In the genomic region with DNA sequence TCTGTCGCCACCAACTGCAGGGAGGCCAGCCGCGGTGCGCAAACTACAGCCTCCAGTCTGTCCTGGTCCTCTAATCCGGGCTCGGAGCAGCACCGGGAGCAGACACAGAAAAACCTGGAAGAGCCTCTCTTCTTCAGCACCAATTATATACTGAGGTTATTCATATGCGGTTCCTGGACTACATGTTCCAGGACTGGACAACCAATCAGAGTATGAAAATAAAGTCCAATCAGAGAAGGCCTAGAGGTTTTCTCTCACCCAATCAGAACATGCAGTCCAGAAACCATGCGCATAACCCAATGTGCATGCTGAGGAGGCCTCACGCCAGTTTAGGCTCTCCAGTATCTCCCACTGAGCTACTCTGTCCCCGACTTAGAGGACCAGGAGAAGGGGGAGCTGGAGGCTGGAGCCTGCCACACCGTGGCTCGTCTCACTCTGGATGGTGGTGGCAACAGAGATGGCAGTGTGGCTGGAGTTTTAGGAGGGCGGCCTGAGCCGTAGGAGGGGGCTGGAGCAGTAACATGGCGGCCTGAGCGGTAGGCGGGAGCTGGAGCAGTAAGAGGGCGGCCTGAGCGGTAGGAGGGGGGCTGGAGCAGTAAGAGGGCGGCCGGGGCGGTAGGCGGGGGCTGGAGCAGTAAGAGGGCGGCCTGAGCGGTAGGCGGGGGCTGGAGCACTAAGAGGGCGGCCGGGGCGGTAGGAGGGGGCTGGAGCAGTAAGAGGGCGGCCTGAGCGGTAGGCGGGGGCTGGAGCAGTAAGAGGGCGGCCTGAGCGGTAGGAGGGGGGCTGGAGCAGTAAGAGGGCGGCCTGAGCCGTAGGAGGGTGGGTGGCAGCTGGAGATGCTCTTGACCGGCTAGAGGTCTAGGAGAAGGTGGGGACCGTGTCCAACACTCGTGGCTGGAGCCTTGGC, we compare ENCODE assay signal across 17 cellular contexts. TPM values are rescaled to one million over a fixed set of nuclear protein-coding genes. Genes with fewer than 3 reads are reported as not detected.
DNase-seq lines count a peak whose midpoint lies in the region; ATAC-seq and TF ChIP-seq lines count a peak whose summit lies in the region.
"Had no signal": no experiment of that assay in that cellular context is flagged by ENCODE, and none has a peak within 500 bp of the region (broad histone marks: within the 10 kb centered on the region; RNA-seq: fewer than 3 reads in every experiment).

No MANE protein-coding gene starts in this region.

- no peak for TF ChIP-seq EP300 in sigmoid colon (IDR thresholded peaks at IDR 0.05)

- H3K4me1 ChIP-seq in sigmoid colon: no peaks in the 10 kb centered on the region

- H3K27me3 Mint-ChIP-seq in endothelial cell (ENCODE audit: unreplicated experiment) (peaks cover 3% of the 10 kb centered on the region), mesothelial cell of epicardium (ENCODE audit: low read depth) (no peaks in the 10 kb centered on the region)
- H3K27me3 Mint-ChIP-seq: activated naive CD8-positive, alpha-beta T cell treated with anti-CD3 and anti-CD28 coated beads for 36 hours; activated T-cell treated with anti-CD3 and anti-CD28 coated beads, Interleukin-2, amount 50 U/mL, for 24 hours; CD8-positive, alpha-beta memory T cell; naive B cell had no signal

- DNase-seq in COLO829 (ENCODE audit: low spot score): peak; percentile 78
- DNase-seq in HuH-7 (ENCODE audit: low spot score): peak; percentile 89
- DNase-seq in endothelial cell (ENCODE audit: low spot score): peak; percentile 75
- peak; percentile 61 to 78 for DNase-seq in mesothelial cell of epicardium (ENCODE audit: low spot score in 2 of 2, unreplicated experiment in 2 of 2)
- no peak for DNase-seq in sigmoid colon
- DNase-seq in dedifferentiated amniotic fluid mesenchymal stem cell (ENCODE audit: extremely low spot score): no peak
- DNase-seq: activated CD4-positive, alpha-beta T cell treated with anti-CD3 and anti-CD28 coated beads, Interleukin-2, amount 50 U/mL, for 4 hours; activated naive CD8-positive, alpha-beta T cell treated with anti-CD3 and anti-CD28 coated beads for 36 hours; activated T-cell treated with anti-CD3 and anti-CD28 coated beads, Interleukin-2, amount 50 U/mL, for 24 hours; brain microvascular endothelial cell; CD8-positive, alpha-beta memory T cell; naive B cell; NCI-H2029 treated with DMSO at 0.1 percent for 48 hours; NCI-H69; SW 1271 had no signal

- H3K4me1 Mint-ChIP-seq in endothelial cell (ENCODE audit: unreplicated experiment) (no peaks in the 10 kb centered on the region), mesothelial cell of epicardium (peaks cover 7% of the 10 kb centered on the region)

- no peak for ATAC-seq in HG03432 (IDR thresholded peaks at IDR 0.05; ENCODE audit: unreplicated experiment)
- no peak for ATAC-seq in HG03108 (IDR thresholded peaks at IDR 0.05; ENCODE audit: unreplicated experiment)

- no peaks in the 10 kb centered on the region for H3K36me3 Mint-ChIP-seq in endothelial cell (ENCODE audit: low read depth, unreplicated experiment)
- no peaks in the 10 kb centered on the region for H3K36me3 Mint-ChIP-seq in mesothelial cell of epicardium
- H3K36me3 Mint-ChIP-seq: activated naive CD8-positive, alpha-beta T cell treated with anti-CD3 and anti-CD28 coated beads for 36 hours; CD8-positive, alpha-beta memory T cell; naive B cell had no signal

- no peaks in the 10 kb centered on the region for H3K9me3 ChIP-seq in sigmoid colon

- H3K27ac Mint-ChIP-seq in endothelial cell (ENCODE audit: unreplicated experiment): no peak overlapping the region
- H3K27ac Mint-ChIP-seq in mesothelial cell of epicardium: no peak overlapping the region
- H3K27ac Mint-ChIP-seq: activated naive CD8-positive, alpha-beta T cell treated with anti-CD3 and anti-CD28 coated beads for 36 hours; activated T-cell treated with anti-CD3 and anti-CD28 coated beads, Interleukin-2, amount 50 U/mL, for 24 hours; naive B cell had no signal

- no peak overlapping the region for H3K4me3 ChIP-seq in sigmoid colon

- H3K36me3 ChIP-seq in sigmoid colon: no peaks in the 10 kb centered on the region
- H3K36me3 ChIP-seq: brain microvascular endothelial cell had no signal

- H3K9me3 Mint-ChIP-seq in endothelial cell (ENCODE audit: unreplicated experiment) (no peaks in the 10 kb centered on the region), mesothelial cell of epicardium (no peaks in the 10 kb centered on the region)
- H3K9me3 Mint-ChIP-seq: activated naive CD8-positive, alpha-beta T cell treated with anti-CD3 and anti-CD28 coated beads for 36 hours; activated T-cell treated with anti-CD3 and anti-CD28 coated beads, Interleukin-2, amount 50 U/mL, for 24 hours; CD8-positive, alpha-beta memory T cell; naive B cell had no signal

- H3K27ac ChIP-seq in sigmoid colon: no peak overlapping the region
- H3K27ac ChIP-seq: brain microvascular endothelial cell had no signal

- H3K4me3 Mint-ChIP-seq in endothelial cell (ENCODE audit: unreplicated experiment): no peak overlapping the region
- H3K4me3 Mint-ChIP-seq in mesothelial cell of epicardium: no peak overlapping the region
- H3K4me3 Mint-ChIP-seq: activated naive CD8-positive, alpha-beta T cell treated with anti-CD3 and anti-CD28 coated beads for 36 hours; activated T-cell treated with anti-CD3 and anti-CD28 coated beads, Interleukin-2, amount 50 U/mL, for 24 hours; CD8-positive, alpha-beta memory T cell; naive B cell had no signal

- no peaks in the 10 kb centered on the region for H3K27me3 ChIP-seq in sigmoid colon
- H3K27me3 ChIP-seq: brain microvascular endothelial cell had no signal

- WGBS in sigmoid colon, 2 donors: 94 to 95% methylated on average over 40 of the region's 40 CpGs

- intact Hi-C loops in sigmoid colon (cut with DNase I): no loop called here

- no peak for TF ChIP-seq CTCF in endothelial cell (IDR thresholded peaks at IDR 0.05; ENCODE audit: unreplicated experiment)
- no peak for TF ChIP-seq CTCF in mesothelial cell of epicardium (IDR thresholded peaks at IDR 0.05; ENCODE audit: unreplicated experiment)
- TF ChIP-seq CTCF in sigmoid colon (IDR thresholded peaks at IDR 0.05): no peak

- no peak for TF ChIP-seq POLR2A in sigmoid colon (IDR thresholded peaks at IDR 0.05)

RNA-seq across cellular contexts. Expression of a gene that starts 20.4 kb away (rescaled TPM):
- total RNA-seq in endothelial cell (ENCODE audit: unreplicated experiment) (10.4 TPM), mesothelial cell of epicardium (12.8 to 14.6 TPM (median 13.3 TPM) in 3 replicates), sigmoid colon (10 to 100 TPM in 3 of 4 donors, 1 to 10 TPM in 1; 7.1 to 26.9 (median 16.0) TPM)
- 1 to 10 TPM; 4.2 to 9.6 (median 5.8) TPM for polyA plus RNA-seq in sigmoid colon

RNA-seq across cellular contexts. Expression of a gene that starts 37.6 kb away (rescaled TPM):
- 2,232 TPM for total RNA-seq in endothelial cell (ENCODE audit: unreplicated experiment)
- total RNA-seq in mesothelial cell of epicardium: 2,008 to 2,083 TPM (median 2,030 TPM) in 3 replicates
- 1,000 to 10,000 TPM; 2,029 to 2,209 (median 2,163) TPM for total RNA-seq in sigmoid colon
- polyA plus RNA-seq in sigmoid colon: 1,000 to 10,000 TPM; 1,821 to 2,943 (median 2,181) TPM

RNA-seq across cellular contexts. Expression of a gene that starts 58.2 kb away (rescaled TPM):
- 21.8 TPM for total RNA-seq in endothelial cell (ENCODE audit: unreplicated experiment)
- total RNA-seq in mesothelial cell of epicardium: 27.9 to 28.1 TPM (median 27.9 TPM) in 3 replicates
- total RNA-seq in sigmoid colon: 10 to 100 TPM in 2 of 4 donors, 1 to 10 TPM in 2; 8.2 to 15.3 (median 11.8) TPM
- polyA plus RNA-seq in sigmoid colon: 10 to 100 TPM; 13.2 to 25.3 (median 19.0) TPM

Comparison
In these comparisons a context has a peak if more than half of its experiments do, and no peak if none do; other contexts are left out.
1. DNase-seq: peak in COLO829 (single experiment), HuH-7 (single experiment), endothelial cell (single experiment) and mesothelial cell of epicardium (2 of 2); none in sigmoid colon (single experiment) and dedifferentiated amniotic fluid mesenchymal stem cell (single experiment).